8 cellular contexts compared by ENCODE assay signal in genomic region chr10:69333205-69333604, GRCh38. TPM values are rescaled to one million over a fixed set of nuclear protein-coding genes. Genes with fewer than 3 reads are reported as not detected.
DNase-seq lines count a peak whose midpoint lies in the region; ATAC-seq and TF ChIP-seq lines count a peak whose summit lies in the region.

No MANE protein-coding gene starts in this region.

- no peaks in the 10 kb centered on the region for H3K9me3 Mint-ChIP-seq in stimulated activated effector memory CD8-positive, alpha-beta T cell treated with anti-CD3 and anti-CD28 coated beads, Interleukin-12 subunit alpha, Interleukin-12 subunit beta, amount 100 ng/mL, for 72 hours
- H3K9me3 Mint-ChIP-seq in activated CD4-positive, alpha-beta T cell treated with anti-CD3 and anti-CD28 coated beads, Interleukin-2, amount 10 ng/mL, durations not matched to agents 7 days and 5 days: no peaks in the 10 kb centered on the region

- RAD21 ChIA-PET in HCT116 (lab: Charles Lee; ENCODE audit: low non-redundant PET in 1 of 2, low total read pairs in 2 of 2, uncharacterized antibody in 2 of 2, unreplicated experiment in 2 of 2): interaction anchor here in 1 of 2 experiments (0.5 kb wide), 1 partner anchor 12 kb away, joined by 3 read pairs; no protein-coding TSS in a partner anchor

- peaks cover 22% of the 10 kb centered on the region for H3K79me2 ChIP-seq in HCT116 (ENCODE audit: insufficient read depth, low read length)
- peaks cover 96% of the 10 kb centered on the region for H3K79me2 ChIP-seq in mammary epithelial cell (ENCODE audit: insufficient read depth, low read length)

- 0% methylated on average over 3 of the region's 3 CpGs for WGBS in mammary epithelial cell (ENCODE audit: low coverage, missing lambda C conversion rate)

- H3K4me2 ChIP-seq in HCT116 (ENCODE audit: low read length) (peak overlapping the region; percentile 51), mammary epithelial cell (ENCODE audit: insufficient read depth, low read depth, low read length) (peak overlapping the region; percentile 64)

- H3K9ac ChIP-seq in HCT116 (ENCODE audit: low read length) (peak overlapping the region; percentile 2; the same call in 1 of the 2 replicates), mammary epithelial cell (ENCODE audit: insufficient read depth, low read length) (no peak overlapping the region)

- H3K27me3 ChIP-seq in HCT116 (ENCODE audit: insufficient read depth, low read length) (no peaks in the 10 kb centered on the region), mammary epithelial cell (ENCODE audit: insufficient read depth, low read length) (no peaks in the 10 kb centered on the region)

- no peaks in the 10 kb centered on the region for H3K27me3 Mint-ChIP-seq in activated CD4-positive, alpha-beta T cell treated with anti-CD3 and anti-CD28 coated beads, Interleukin-2, amount 10 ng/mL, durations not matched to agents 7 days and 5 days

- BruUV-seq in HCT116 (replicated peaks; lab: Mats Ljungman, UMichigan) (no TSS peak), mammary epithelial cell (replicated peaks; lab: Mats Ljungman, UMichigan) (no TSS peak)

- no peak for TF ChIP-seq POLR2A in HCT116 (IDR thresholded peaks at IDR 0.05; ENCODE audit: borderline replicate concordance, extremely low read depth, insufficient read depth, insufficient read length)

- DNase-seq in HCT116 (ENCODE audit: low read depth, low spot score) (no peak), mammary epithelial cell (peak; percentile 63), iPS-NIHi11 (ENCODE audit: low spot score) (peak; percentile 77), RKO (ENCODE audit: low spot score) (no peak), UCSD-AML1 (lab: John Stamatoyannopoulos, UW; ENCODE audit: unreplicated experiment) (no peak)
- DNase-seq in stimulated activated effector memory CD8-positive, alpha-beta T cell treated with anti-CD3 and anti-CD28 coated beads, Interleukin-12 subunit alpha, Interleukin-12 subunit beta, amount 100 ng/mL, for 72 hours (ENCODE audit: low spot score in 2 of 2): no peak
- no peak for DNase-seq in activated CD8-positive, alpha-beta memory T cell treated with anti-CD3 and anti-CD28 coated beads for 24 hours
- no peak for DNase-seq in activated CD4-positive, alpha-beta T cell treated with anti-CD3 and anti-CD28 coated beads, Interleukin-2, amount 10 ng/mL, durations not matched to agents 7 days and 5 days

- H3K9me3 ChIP-seq in HCT116 (ENCODE audit: control insufficient read depth in 1 of 2, insufficient read depth in 1 of 2, low read depth in 1 of 2, low read length in 2 of 2) (no peaks in the 10 kb centered on the region), mammary epithelial cell (replicated peaks; ENCODE audit: insufficient read depth, low read length) (no peaks in the 10 kb centered on the region)

- CTCF ChIA-PET in HCT116 (lab: Charles Lee): interaction anchor here (0.6 to 1.3 kb wide), 3 partner anchors 9 to 43 kb away, joined by 3 to 4 read pairs (median 3); no protein-coding TSS in a partner anchor
- CTCF ChIA-PET in mammary epithelial cell (lab: Charles Lee; ENCODE audit: low non-redundant PET): no interaction called here
- CTCF ChIA-PET in activated CD4-positive, alpha-beta T cell treated with anti-CD3 and anti-CD28 coated beads, Interleukin-2, amount 10 ng/mL, durations not matched to agents 7 days and 5 days (lab: Charles Lee): interaction anchor here (1.1 to 1.7 kb wide), 6 partner anchors 10 to 88 kb away, joined by 3 to 4 read pairs (median 3); no protein-coding TSS in a partner anchor

- TF ChIP-seq RAD21 in HCT116 (IDR thresholded peaks at IDR 0.05; ENCODE audit: low read depth): peak; percentile 14; the same call in 1 of the 2 replicates

- no peaks in the 10 kb centered on the region for H3K36me3 ChIP-seq in HCT116 (ENCODE audit: control insufficient read depth in 1 of 2, insufficient read depth in 2 of 2, low read length in 2 of 2)
- H3K36me3 ChIP-seq in mammary epithelial cell (ENCODE audit: insufficient read depth, low read length): no peaks in the 10 kb centered on the region

- H4K20me1 ChIP-seq in HCT116 (ENCODE audit: insufficient read depth) (no peaks in the 10 kb centered on the region), mammary epithelial cell (ENCODE audit: insufficient read depth, low read length) (no peaks in the 10 kb centered on the region)

- peak overlapping the region; percentile 77 for H3K4me3 Mint-ChIP-seq in stimulated activated effector memory CD8-positive, alpha-beta T cell treated with anti-CD3 and anti-CD28 coated beads, Interleukin-12 subunit alpha, Interleukin-12 subunit beta, amount 100 ng/mL, for 72 hours
- no peak overlapping the region for H3K4me3 Mint-ChIP-seq in activated CD4-positive, alpha-beta T cell treated with anti-CD3 and anti-CD28 coated beads, Interleukin-2, amount 10 ng/mL, durations not matched to agents 7 days and 5 days

- H3K9me2 ChIP-seq in HCT116 (ENCODE audit: insufficient read depth): no peaks in the 10 kb centered on the region

- H3K4me1 ChIP-seq in HCT116 (ENCODE audit: control insufficient read depth in 1 of 2, insufficient read depth in 2 of 2, low read length in 2 of 2): peaks cover 18 to 22% of the 10 kb centered on the region in 2 experiments
- H3K4me1 ChIP-seq in mammary epithelial cell (ENCODE audit: insufficient read depth, low read length): peaks cover 64% of the 10 kb centered on the region

- 0 out of 4 replicates have a peak overlapping the region, but pooled peaks of 1 of the 2 experiments have one; percentile 9 for H3K4me3 ChIP-seq in HCT116 (replicated peaks in 1 of 2; ENCODE audit: low read depth in 1 of 2, low read length in 2 of 2)
- no peak overlapping the region for H3K4me3 ChIP-seq in mammary epithelial cell (replicated peaks in 1 of 3; ENCODE audit: insufficient read depth in 1 of 3, low read depth in 2 of 3, low read length in 3 of 3)

- intact Hi-C loops in HCT116 (cut with micrococcal nuclease) (no loop called here), mammary epithelial cell (cut with micrococcal nuclease) (loop anchor here (1.0 to 2.0 kb wide), 2 partner anchors 52 to 59 kb away; no protein-coding TSS in a partner anchor)

- dilution Hi-C loops in mammary epithelial cell (cut with HindIII; ENCODE audit: low sequenced_read_pairs): no loop called here

- H3K4me1 Mint-ChIP-seq in stimulated activated effector memory CD8-positive, alpha-beta T cell treated with anti-CD3 and anti-CD28 coated beads, Interleukin-12 subunit alpha, Interleukin-12 subunit beta, amount 100 ng/mL, for 72 hours: peaks cover 75% of the 10 kb centered on the region
- peaks cover 68% of the 10 kb centered on the region for H3K4me1 Mint-ChIP-seq in activated CD4-positive, alpha-beta T cell treated with anti-CD3 and anti-CD28 coated beads, Interleukin-2, amount 10 ng/mL, durations not matched to agents 7 days and 5 days

- H2AFZ ChIP-seq in HCT116 (ENCODE audit: low read depth, low read length, poor library complexity, severe bottlenecking) (no peak overlapping the region), mammary epithelial cell (ENCODE audit: low read depth, low read length) (peak overlapping the region; percentile 17)

- peak overlapping the region; percentile 93 for H3K27ac Mint-ChIP-seq in stimulated activated effector memory CD8-positive, alpha-beta T cell treated with anti-CD3 and anti-CD28 coated beads, Interleukin-12 subunit alpha, Interleukin-12 subunit beta, amount 100 ng/mL, for 72 hours
- no peak overlapping the region for H3K27ac Mint-ChIP-seq in activated CD4-positive, alpha-beta T cell treated with anti-CD3 and anti-CD28 coated beads, Interleukin-2, amount 10 ng/mL, durations not matched to agents 7 days and 5 days

- H3K27ac ChIP-seq in HCT116 (ENCODE audit: low read depth, low read length): peak overlapping the region; percentile 30; the same call in 1 of the 2 replicates
- H3K27ac ChIP-seq in mammary epithelial cell (ENCODE audit: insufficient read depth, low read depth, low read length): peak overlapping the region; percentile 59

- ATAC-seq in HCT116: peak; percentile 60
- no peak for ATAC-seq in stimulated activated effector memory CD8-positive, alpha-beta T cell treated with anti-CD3 and anti-CD28 coated beads, Interleukin-12 subunit alpha, Interleukin-12 subunit beta, amount 100 ng/mL, for 72 hours

- TF ChIP-seq CTCF in HCT116 (IDR thresholded peaks at IDR 0.05 in 2 of 3, conservative IDR thresholded peaks at IDR 0.05 in 1 of 3; ENCODE audit: borderline replicate concordance in 1 of 3, insufficient read depth in 1 of 3, low read depth in 2 of 3, low read length in 2 of 3) (no peak; a peak in 1 of 6 replicates), mammary epithelial cell (conservative IDR thresholded peaks at IDR 0.05 in 1 of 2, IDR thresholded peaks at IDR 0.05 in 1 of 2; ENCODE audit: extremely low read depth in 1 of 2, insufficient read depth in 1 of 2, low read depth in 1 of 2, low read length in 2 of 2) (peak; percentile 46 to 61)

- in situ Hi-C loops in mammary epithelial cell (cut with MboI; ENCODE audit: low sequenced_read_pairs in 2 of 2): loop anchor here in 1 of 2 donors (5.0 kb wide), 1 partner anchor 49 kb away; no protein-coding TSS in a partner anchor

- H3K36me3 Mint-ChIP-seq in stimulated activated effector memory CD8-positive, alpha-beta T cell treated with anti-CD3 and anti-CD28 coated beads, Interleukin-12 subunit alpha, Interleukin-12 subunit beta, amount 100 ng/mL, for 72 hours: peaks cover 83% of the 10 kb centered on the region
- H3K36me3 Mint-ChIP-seq in activated CD4-positive, alpha-beta T cell treated with anti-CD3 and anti-CD28 coated beads, Interleukin-2, amount 10 ng/mL, durations not matched to agents 7 days and 5 days (ENCODE audit: low read depth): peaks cover 20% of the 10 kb centered on the region

- POLR2A ChIA-PET in HCT116 (lab: Charles Lee): no interaction called here
- POLR2A ChIA-PET in activated CD4-positive, alpha-beta T cell treated with anti-CD3 and anti-CD28 coated beads, Interleukin-2, amount 10 ng/mL, durations not matched to agents 7 days and 5 days (lab: Charles Lee): no interaction called here

TF ChIP-seq in HCT116, 20 proteins besides CTCF, POLR2A, EP300 and RAD21 (continues in another document):
- TF ChIP-seq CBX3 (IDR thresholded peaks at IDR 0.05; ENCODE audit: low read depth) (peak; percentile 34; the same call in 1 of the 2 replicates), EZH2 (IDR thresholded peaks at IDR 0.05) (no peak), ZNF274 (IDR thresholded peaks at IDR 0.05; ENCODE audit: low read depth, low read length) (no peak), CEBPB (IDR thresholded peaks at IDR 0.05; ENCODE audit: low read depth) (peak; percentile 18; the same call in 1 of the 2 replicates), MAX (IDR thresholded peaks at IDR 0.05) (0 out of 2 replicates have a peak, but pooled peaks have one; percentile 16), SP1 (IDR thresholded peaks at IDR 0.05; ENCODE audit: low read depth) (peak; percentile 59)

RNA-seq across cellular contexts. Expression of gene HK1, which starts 54.9 kb away (rescaled TPM):
- total RNA-seq in HCT116 (2021; ENCODE audit: unreplicated experiment) (50.3 TPM), mammary epithelial cell (100 to 1,000 TPM; 115 to 133 TPM)
- polyA plus RNA-seq in HCT116 (2012): 74.9 and 80.9 TPM in 2 replicates
- 95.9 TPM for polyA plus RNA-seq in mammary epithelial cell
- 256 TPM for polyA minus RNA-seq in mammary epithelial cell
- total RNA-seq in activated CD4-positive, alpha-beta T cell treated with anti-CD3 and anti-CD28 coated beads, Interleukin-2, amount 10 ng/mL, durations not matched to agents 7 days and 5 days: 100 to 1,000 TPM; 126 to 127 TPM

Comparison
In these comparisons a context has a peak if more than half of its experiments do, and no peak if none do; other contexts are left out.
1. DNase-seq: peak in mammary epithelial cell (single experiment) and iPS-NIHi11 (single experiment); none in HCT116 (single experiment), stimulated activated effector memory CD8-positive, alpha-beta T cell treated with anti-CD3 and anti-CD28 coated beads, Interleukin-12 subunit alpha, Interleukin-12 subunit beta, amount 100 ng/mL, for 72 hours (0 of 2), activated CD8-positive, alpha-beta memory T cell treated with anti-CD3 and anti-CD28 coated beads for 24 hours (single experiment), RKO (single experiment), activated CD4-positive, alpha-beta T cell treated with anti-CD3 and anti-CD28 coated beads, Interleukin-2, amount 10 ng/mL, durations not matched to agents 7 days and 5 days (single experiment) and UCSD-AML1 (single experiment).
2. CTCF ChIP-seq: peak in mammary epithelial cell (2 of 2); none in HCT116 (0 of 3).